Comparison of ENCODE assay signal across 7 cellular contexts in genomic region chr1:241425091-241425490, GRCh38.
DNase-seq lines count a peak whose midpoint lies in the region; ATAC-seq and TF ChIP-seq lines count a peak whose summit lies in the region.
"Not testable (repeated sequence)": the region's sequence is repeated elsewhere in the genome, so short reads cannot be mapped to it uniquely, and the experiment has no call there.

No MANE protein-coding gene starts in this region.

- H3K9me3 Mint-ChIP-seq in Caco-2 (ENCODE audit: unreplicated experiment); T-cell; activated CD8-positive, alpha-beta T cell treated with anti-CD3 and anti-CD28 coated beads, Interleukin-2, amount 10 ng/mL, durations not matched to agents 7 days and 5 days (ENCODE audit: insufficient read depth); activated naive CD8-positive, alpha-beta T cell treated with anti-CD3 and anti-CD28 coated beads, Interleukin-2, amount 10 ng/mL, durations not matched to agents 7 days and 5 days; effector memory CD8-positive, alpha-beta T cell; naive B cell: not testable (repeated sequence)
- H3K9me3 Mint-ChIP-seq in neural progenitor cell, result peaks cover 18% of the 10 kb centered on the region

- H3K4me1 Mint-ChIP-seq in Caco-2 (ENCODE audit: low read depth, unreplicated experiment); T-cell; activated CD8-positive, alpha-beta T cell treated with anti-CD3 and anti-CD28 coated beads, Interleukin-2, amount 10 ng/mL, durations not matched to agents 7 days and 5 days (ENCODE audit: low read depth); activated naive CD8-positive, alpha-beta T cell treated with anti-CD3 and anti-CD28 coated beads, Interleukin-2, amount 10 ng/mL, durations not matched to agents 7 days and 5 days; effector memory CD8-positive, alpha-beta T cell (ENCODE audit: low read depth in 2 of 2); naive B cell; neural progenitor cell: not testable (repeated sequence)

- H3K9me3 ChIP-seq in Caco-2; neural progenitor cell (ENCODE audit: low read depth): not testable (repeated sequence)

- H3K4me3 ChIP-seq in Caco-2 (ENCODE audit: low read depth, low read length); neural progenitor cell: not testable (repeated sequence)

- intact Hi-C loops in Caco-2 (cut with micrococcal nuclease; ENCODE audit: unreplicated experiment), result not testable (repeated sequence)

- H3K79me2 ChIP-seq in neural progenitor cell (ENCODE audit: low read depth), result not testable (repeated sequence)

- not testable (repeated sequence) for H3K36me3 Mint-ChIP-seq in Caco-2 (ENCODE audit: insufficient read depth, unreplicated experiment); T-cell; activated CD8-positive, alpha-beta T cell treated with anti-CD3 and anti-CD28 coated beads, Interleukin-2, amount 10 ng/mL, durations not matched to agents 7 days and 5 days (ENCODE audit: low read depth); activated naive CD8-positive, alpha-beta T cell treated with anti-CD3 and anti-CD28 coated beads, Interleukin-2, amount 10 ng/mL, durations not matched to agents 7 days and 5 days; effector memory CD8-positive, alpha-beta T cell (ENCODE audit: insufficient read depth); naive B cell; neural progenitor cell

- not testable (repeated sequence) for ATAC-seq in T-cell (replicated peaks in 1 of 4); activated CD8-positive, alpha-beta T cell treated with anti-CD3 and anti-CD28 coated beads, Interleukin-2, amount 10 ng/mL, durations not matched to agents 7 days and 5 days; activated naive CD8-positive, alpha-beta T cell treated with anti-CD3 and anti-CD28 coated beads, Interleukin-2, amount 10 ng/mL, durations not matched to agents 7 days and 5 days (ENCODE audit: low read depth); effector memory CD8-positive, alpha-beta T cell (replicated peaks); naive B cell (ENCODE audit: low read depth in 2 of 2)

- H3K4me1 ChIP-seq in Caco-2, neural progenitor cell: not testable (repeated sequence)

- not testable (repeated sequence) for H3K36me3 ChIP-seq in Caco-2 (ENCODE audit: control insufficient read depth, insufficient read depth, low read length); neural progenitor cell

- H3K27me3 ChIP-seq in Caco-2 (replicated peaks; ENCODE audit: control insufficient read depth, insufficient read depth, low read length), result not testable (repeated sequence)
- peaks cover 45% of the 10 kb centered on the region for H3K27me3 ChIP-seq in neural progenitor cell

- POLR2A ChIA-PET in Caco-2 (lab: Charles Lee); T-cell (lab: Charles Lee); activated CD8-positive, alpha-beta T cell treated with anti-CD3 and anti-CD28 coated beads, Interleukin-2, amount 10 ng/mL, durations not matched to agents 7 days and 5 days (lab: Charles Lee); activated naive CD8-positive, alpha-beta T cell treated with anti-CD3 and anti-CD28 coated beads, Interleukin-2, amount 10 ng/mL, durations not matched to agents 7 days and 5 days (lab: Charles Lee): not testable (repeated sequence)

- H3K9ac ChIP-seq in neural progenitor cell, result not testable (repeated sequence)

- not testable (repeated sequence) for BruUV-seq in Caco-2 (replicated peaks; lab: Mats Ljungman, UMichigan)

- DNase-seq in Caco-2; T-cell; activated CD8-positive, alpha-beta T cell treated with anti-CD3 and anti-CD28 coated beads, Interleukin-2, amount 10 ng/mL, durations not matched to agents 7 days and 5 days; activated naive CD8-positive, alpha-beta T cell treated with anti-CD3 and anti-CD28 coated beads, Interleukin-2, amount 10 ng/mL, durations not matched to agents 7 days and 5 days; effector memory CD8-positive, alpha-beta T cell; naive B cell; neural progenitor cell (ENCODE audit: low spot score): not testable (repeated sequence)

- H3K4me3 Mint-ChIP-seq in Caco-2 (ENCODE audit: unreplicated experiment) (peak overlapping the region; percentile 57), T-cell (peak overlapping the region; percentile 4 to 51 (median 10)), naive B cell (peak overlapping the region; percentile 38 to 93 (median 67)), neural progenitor cell (peak overlapping the region; percentile 80)
- peak overlapping the region; percentile 28 for H3K4me3 Mint-ChIP-seq in activated CD8-positive, alpha-beta T cell treated with anti-CD3 and anti-CD28 coated beads, Interleukin-2, amount 10 ng/mL, durations not matched to agents 7 days and 5 days
- H3K4me3 Mint-ChIP-seq in activated naive CD8-positive, alpha-beta T cell treated with anti-CD3 and anti-CD28 coated beads, Interleukin-2, amount 10 ng/mL, durations not matched to agents 7 days and 5 days, result peak overlapping the region; percentile 53
- H3K4me3 Mint-ChIP-seq in effector memory CD8-positive, alpha-beta T cell, result peak overlapping the region; percentile 3 to 40

- H3K27ac ChIP-seq in neural progenitor cell, result not testable (repeated sequence)

- TF ChIP-seq CTCF in Caco-2 (IDR thresholded peaks at IDR 0.05; ENCODE audit: insufficient read depth in 1 of 2, low read depth in 1 of 2, low read length in 1 of 2, severe bottlenecking in 1 of 2, unreplicated experiment in 1 of 2); neural progenitor cell (IDR thresholded peaks at IDR 0.05): not testable (repeated sequence)

- CTCF ChIA-PET in Caco-2 (lab: Charles Lee); T-cell (lab: Charles Lee); activated CD8-positive, alpha-beta T cell treated with anti-CD3 and anti-CD28 coated beads, Interleukin-2, amount 10 ng/mL, durations not matched to agents 7 days and 5 days (lab: Charles Lee): not testable (repeated sequence)

- not testable (repeated sequence) for H3F3A ChIP-seq in neural progenitor cell (ENCODE audit: low read depth)

- H3K27ac Mint-ChIP-seq in Caco-2 (ENCODE audit: unreplicated experiment); T-cell; activated CD8-positive, alpha-beta T cell treated with anti-CD3 and anti-CD28 coated beads, Interleukin-2, amount 10 ng/mL, durations not matched to agents 7 days and 5 days; activated naive CD8-positive, alpha-beta T cell treated with anti-CD3 and anti-CD28 coated beads, Interleukin-2, amount 10 ng/mL, durations not matched to agents 7 days and 5 days; effector memory CD8-positive, alpha-beta T cell; neural progenitor cell: not testable (repeated sequence)
- H3K27ac Mint-ChIP-seq in naive B cell, result peak overlapping the region in 1 of 6 donors; percentile 27

- H3K4me2 ChIP-seq in neural progenitor cell, result not testable (repeated sequence)

- H3K27me3 Mint-ChIP-seq in Caco-2 (ENCODE audit: insufficient read depth, unreplicated experiment) (peaks cover 23% of the 10 kb centered on the region), T-cell (peaks cover 64 to 67% of the 10 kb centered on the region in 2 donors), naive B cell (peaks cover 20 to 76% (median 48%) of the 10 kb centered on the region in 3 donors), neural progenitor cell (ENCODE audit: insufficient read depth, low read depth) (peaks cover 11% of the 10 kb centered on the region)
- H3K27me3 Mint-ChIP-seq in activated CD8-positive, alpha-beta T cell treated with anti-CD3 and anti-CD28 coated beads, Interleukin-2, amount 10 ng/mL, durations not matched to agents 7 days and 5 days (ENCODE audit: low read depth), result peaks cover 40% of the 10 kb centered on the region
- H3K27me3 Mint-ChIP-seq in activated naive CD8-positive, alpha-beta T cell treated with anti-CD3 and anti-CD28 coated beads, Interleukin-2, amount 10 ng/mL, durations not matched to agents 7 days and 5 days, result peaks cover 55% of the 10 kb centered on the region
- H3K27me3 Mint-ChIP-seq in effector memory CD8-positive, alpha-beta T cell, result peaks cover 47 to 80% of the 10 kb centered on the region in 2 donors

- not testable (repeated sequence) for H4K20me1 ChIP-seq in neural progenitor cell (ENCODE audit: low read depth)

- not testable (repeated sequence) for H2AFZ ChIP-seq in neural progenitor cell (replicated peaks)

Comparison
In these comparisons a context has a peak if more than half of its experiments do, and no peak if none do; other contexts are left out.
1. H3K4me3 Mint-ChIP-seq: peak in every context shown above with its lines; median percentile 80 in neural progenitor cell; 67 in naive B cell; 57 in Caco-2; 53 in activated naive CD8-positive, alpha-beta T cell treated with anti-CD3 and anti-CD28 coated beads, Interleukin-2, amount 10 ng/mL, durations not matched to agents 7 days and 5 days; 28 in activated CD8-positive, alpha-beta T cell treated with anti-CD3 and anti-CD28 coated beads, Interleukin-2, amount 10 ng/mL, durations not matched to agents 7 days and 5 days; 22 in effector memory CD8-positive, alpha-beta T cell; 10 in T-cell.